Comparison of ENCODE assay signal across 27 cellular contexts in the genomic region with DNA sequence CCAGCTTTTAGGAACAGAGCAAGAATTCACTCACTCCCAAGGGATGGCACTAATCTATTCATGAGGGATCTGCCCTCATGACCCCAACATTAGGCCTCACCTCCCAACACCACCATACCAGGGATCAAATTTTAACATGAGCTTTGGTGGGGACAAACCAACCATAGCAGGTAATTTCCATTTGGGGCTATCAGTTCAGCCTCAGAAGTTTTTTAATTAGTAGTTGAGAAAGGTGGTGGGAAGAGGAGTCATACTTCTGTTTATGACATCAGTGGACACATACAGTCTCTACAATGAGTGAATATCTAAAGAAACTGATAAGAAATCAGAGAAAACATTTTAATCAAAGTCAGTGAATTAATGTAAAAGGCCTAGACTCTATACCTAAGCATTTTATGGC. TPM values are rescaled to one million over a fixed set of nuclear protein-coding genes. Genes with fewer than 3 reads are reported as not detected.
DNase-seq lines count a peak whose midpoint lies in the region; ATAC-seq and TF ChIP-seq lines count a peak whose summit lies in the region.
"Had no signal": no experiment of that assay in that cellular context is flagged by ENCODE, and none has a peak within 500 bp of the region (broad histone marks: within the 10 kb centered on the region; RNA-seq: fewer than 3 reads in every experiment).

No MANE protein-coding gene starts in this region.

- H3K27ac ChIP-seq in endodermal cell (ENCODE audit: low read depth, low read length) = no peak overlapping the region
- no peak overlapping the region for H3K27ac ChIP-seq in dorsolateral prefrontal cortex
- H3K27ac ChIP-seq: C4-2B, colonic mucosa, esophagus muscularis mucosa, foreskin keratinocyte, GM23248, heart right ventricle, prostate gland had no signal

- no peaks in the 10 kb centered on the region for H3K27me3 ChIP-seq in endodermal cell (ENCODE audit: control insufficient read depth, insufficient read depth, low read length, poor library complexity, severe bottlenecking)
- no peaks in the 10 kb centered on the region for H3K27me3 ChIP-seq in dorsolateral prefrontal cortex
- H3K27me3 ChIP-seq: colonic mucosa, esophagus muscularis mucosa, foreskin keratinocyte, heart right ventricle, MG63 had no signal

- ATAC-seq in stimulated activated memory B cell treated with anti-CD40 and anti-IgM and Interleukin-4, amounts not matched to agents 10 μg/mL and 1 μg/mL and 100 μg/mL, for 72 hours = no peak
- ATAC-seq: foreskin keratinocyte, heart right ventricle, sciatic nerve had no signal

- intact Hi-C loops in activated T-helper 1 cell treated with anti-CD3 and anti-CD28 coated beads, Interleukin-12 subunit alpha, Interleukin-12 subunit beta, Interleukin-2, Interleukin-4 antibody, amounts not matched to agents 30 ng/mL and 10 ng/mL and 1 ng/mL, durations not matched to agents 14 hours and 24 hours and 36 hours (cut with micrococcal nuclease) = no loop called here
- intact Hi-C loops in dorsolateral prefrontal cortex (cut with DNase I) = no loop called here

- H3K9me3 Mint-ChIP-seq in activated naive CD4-positive, alpha-beta T cell treated with anti-CD3 and anti-CD28 coated beads, Interleukin-2, amount 50 U/mL, for 24 hours = no peaks in the 10 kb centered on the region
- no peaks in the 10 kb centered on the region for H3K9me3 Mint-ChIP-seq in activated T-helper 1 cell treated with anti-CD3 and anti-CD28 coated beads, Interleukin-12 subunit alpha, Interleukin-12 subunit beta, Interleukin-2, Interleukin-4 antibody, amounts not matched to agents 30 ng/mL and 10 ng/mL and 1 ng/mL, durations not matched to agents 14 hours and 24 hours and 36 hours
- H3K9me3 Mint-ChIP-seq in endodermal cell = no peaks in the 10 kb centered on the region
- no peaks in the 10 kb centered on the region for H3K9me3 Mint-ChIP-seq in stimulated activated memory B cell treated with anti-CD40 and anti-IgM and Interleukin-4, amounts not matched to agents 10 μg/mL and 1 μg/mL and 100 μg/mL, for 72 hours

- H3K4me1 Mint-ChIP-seq in activated naive CD4-positive, alpha-beta T cell treated with anti-CD3 and anti-CD28 coated beads, Interleukin-2, amount 50 U/mL, for 24 hours = peaks cover 10% of the 10 kb centered on the region
- H3K4me1 Mint-ChIP-seq in activated T-helper 1 cell treated with anti-CD3 and anti-CD28 coated beads, Interleukin-12 subunit alpha, Interleukin-12 subunit beta, Interleukin-2, Interleukin-4 antibody, amounts not matched to agents 30 ng/mL and 10 ng/mL and 1 ng/mL, durations not matched to agents 14 hours and 24 hours and 36 hours (ENCODE audit: low read depth) = no peaks in the 10 kb centered on the region
- no peaks in the 10 kb centered on the region for H3K4me1 Mint-ChIP-seq in endodermal cell
- peaks cover 6% of the 10 kb centered on the region for H3K4me1 Mint-ChIP-seq in stimulated activated memory B cell treated with anti-CD40 and anti-IgM and Interleukin-4, amounts not matched to agents 10 μg/mL and 1 μg/mL and 100 μg/mL, for 72 hours

- no peak overlapping the region for H3K4me3 ChIP-seq in endodermal cell (ENCODE audit: low read length)
- no peak overlapping the region for H3K4me3 ChIP-seq in dorsolateral prefrontal cortex
- H3K4me3 ChIP-seq: colonic mucosa, esophagus muscularis mucosa, GM23248, heart right ventricle, MG63, prostate gland had no signal

- no peaks in the 10 kb centered on the region for H3K27me3 Mint-ChIP-seq in activated naive CD4-positive, alpha-beta T cell treated with anti-CD3 and anti-CD28 coated beads, Interleukin-2, amount 50 U/mL, for 24 hours
- no peaks in the 10 kb centered on the region for H3K27me3 Mint-ChIP-seq in activated T-helper 1 cell treated with anti-CD3 and anti-CD28 coated beads, Interleukin-12 subunit alpha, Interleukin-12 subunit beta, Interleukin-2, Interleukin-4 antibody, amounts not matched to agents 30 ng/mL and 10 ng/mL and 1 ng/mL, durations not matched to agents 14 hours and 24 hours and 36 hours (ENCODE audit: insufficient read depth)
- no peaks in the 10 kb centered on the region for H3K27me3 Mint-ChIP-seq in endodermal cell (ENCODE audit: insufficient read depth)
- no peaks in the 10 kb centered on the region for H3K27me3 Mint-ChIP-seq in stimulated activated memory B cell treated with anti-CD40 and anti-IgM and Interleukin-4, amounts not matched to agents 10 μg/mL and 1 μg/mL and 100 μg/mL, for 72 hours

- no peak overlapping the region for H3K4me3 Mint-ChIP-seq in activated naive CD4-positive, alpha-beta T cell treated with anti-CD3 and anti-CD28 coated beads, Interleukin-2, amount 50 U/mL, for 24 hours
- H3K4me3 Mint-ChIP-seq in activated T-helper 1 cell treated with anti-CD3 and anti-CD28 coated beads, Interleukin-12 subunit alpha, Interleukin-12 subunit beta, Interleukin-2, Interleukin-4 antibody, amounts not matched to agents 30 ng/mL and 10 ng/mL and 1 ng/mL, durations not matched to agents 14 hours and 24 hours and 36 hours = no peak overlapping the region
- H3K4me3 Mint-ChIP-seq in endodermal cell = no peak overlapping the region
- no peak overlapping the region for H3K4me3 Mint-ChIP-seq in stimulated activated memory B cell treated with anti-CD40 and anti-IgM and Interleukin-4, amounts not matched to agents 10 μg/mL and 1 μg/mL and 100 μg/mL, for 72 hours

- peaks cover 20% of the 10 kb centered on the region for H3K36me3 Mint-ChIP-seq in activated naive CD4-positive, alpha-beta T cell treated with anti-CD3 and anti-CD28 coated beads, Interleukin-2, amount 50 U/mL, for 24 hours
- peaks cover 37% of the 10 kb centered on the region for H3K36me3 Mint-ChIP-seq in activated T-helper 1 cell treated with anti-CD3 and anti-CD28 coated beads, Interleukin-12 subunit alpha, Interleukin-12 subunit beta, Interleukin-2, Interleukin-4 antibody, amounts not matched to agents 30 ng/mL and 10 ng/mL and 1 ng/mL, durations not matched to agents 14 hours and 24 hours and 36 hours (ENCODE audit: low read depth)
- peaks cover 44% of the 10 kb centered on the region for H3K36me3 Mint-ChIP-seq in endodermal cell (ENCODE audit: low read depth)
- peaks cover 41% of the 10 kb centered on the region for H3K36me3 Mint-ChIP-seq in stimulated activated memory B cell treated with anti-CD40 and anti-IgM and Interleukin-4, amounts not matched to agents 10 μg/mL and 1 μg/mL and 100 μg/mL, for 72 hours

- TF ChIP-seq CTCF in endodermal cell (conservative IDR thresholded peaks at IDR 0.05) (no peak), dorsolateral prefrontal cortex (IDR thresholded peaks at IDR 0.05 in 54 of 56, conservative IDR thresholded peaks at IDR 0.05 in 2 of 56; ENCODE audit: low read depth in 1 of 56, partially characterized antibody in 56 of 56) (no peak)

- no peak overlapping the region for H3K9ac ChIP-seq in endodermal cell (ENCODE audit: extremely low read depth, low read length, poor library complexity, severe bottlenecking)
- H3K9ac ChIP-seq: GM23248 had no signal

- peaks cover 81% of the 10 kb centered on the region for H3K36me3 ChIP-seq in endodermal cell (ENCODE audit: control insufficient read depth, insufficient read depth, low read length)
- H3K36me3 ChIP-seq: prostate gland had no signal

- DNase-seq in activated naive CD4-positive, alpha-beta T cell treated with Interleukin-2 at 50 U/mL for 16 hours = no peak
- no peak for DNase-seq in activated T-helper 1 cell treated with anti-CD3 and anti-CD28 coated beads, Interleukin-12 subunit alpha, Interleukin-12 subunit beta, Interleukin-2, Interleukin-4 antibody, amounts not matched to agents 30 ng/mL and 10 ng/mL and 1 ng/mL, durations not matched to agents 14 hours and 24 hours and 36 hours (ENCODE audit: low spot score)
- DNase-seq in endodermal cell (no peak), dorsolateral prefrontal cortex (no peak), dermis blood vessel endothelial cell (no peak), hepatic stellate cell (ENCODE audit: low spot score) (no peak)
- DNase-seq: activated CD8-positive, alpha-beta memory T cell treated with anti-CD3 and anti-CD28 coated beads, Interleukin-2, amount 50 U/mL, for 4 hours; aorta; colonic mucosa; foreskin keratinocyte; GM23248; heart right ventricle; KG1; mammary epithelial cell; MG63; NCI-H1417; NCI-H2029 treated with DMSO at 0.1 percent for 48 hours; NCI-H226; stimulated activated CD4-positive, alpha-beta T cell treated with anti-CD3 and anti-CD28 coated beads, Interleukin-4, amount 100 ng/mL, for 4 hours; stimulated activated naive CD4-positive, alpha-beta T cell treated with Interleukin-2 at 50 U/mL for 16 hours; SW 1271 had no signal

- no peaks in the 10 kb centered on the region for H3K9me3 ChIP-seq in endodermal cell (ENCODE audit: control insufficient read depth, low read length)
- H3K9me3 ChIP-seq: colonic mucosa, esophagus muscularis mucosa, heart right ventricle, MG63, prostate gland had no signal

- peak overlapping the region; percentile 19 for H3K27ac Mint-ChIP-seq in activated naive CD4-positive, alpha-beta T cell treated with anti-CD3 and anti-CD28 coated beads, Interleukin-2, amount 50 U/mL, for 24 hours
- H3K27ac Mint-ChIP-seq in activated T-helper 1 cell treated with anti-CD3 and anti-CD28 coated beads, Interleukin-12 subunit alpha, Interleukin-12 subunit beta, Interleukin-2, Interleukin-4 antibody, amounts not matched to agents 30 ng/mL and 10 ng/mL and 1 ng/mL, durations not matched to agents 14 hours and 24 hours and 36 hours = peak overlapping the region; percentile 41
- H3K27ac Mint-ChIP-seq in endodermal cell = peak overlapping the region; percentile 52
- H3K27ac Mint-ChIP-seq in stimulated activated memory B cell treated with anti-CD40 and anti-IgM and Interleukin-4, amounts not matched to agents 10 μg/mL and 1 μg/mL and 100 μg/mL, for 72 hours = peak overlapping the region; percentile 53

- no peaks in the 10 kb centered on the region for H3K4me1 ChIP-seq in endodermal cell (ENCODE audit: control insufficient read depth, insufficient read depth, low read length)
- H3K4me1 ChIP-seq: colonic mucosa, esophagus muscularis mucosa, foreskin keratinocyte, heart right ventricle, prostate gland had no signal

RNA-seq across cellular contexts. Expression of a gene that starts 59.6 kb away (rescaled TPM):
- 26.1 and 28.0 TPM in 2 replicates for total RNA-seq in activated T-helper 1 cell treated with anti-CD3 and anti-CD28 coated beads, Interleukin-12 subunit alpha, Interleukin-12 subunit beta, Interleukin-2, Interleukin-4 antibody, amounts not matched to agents 30 ng/mL and 10 ng/mL and 1 ng/mL, durations not matched to agents 14 hours and 24 hours and 36 hours
- total RNA-seq in endodermal cell = 10 to 100 TPM; 14.2 to 16.8 TPM
- 7.2 TPM for polyA plus RNA-seq in endodermal cell (2013, experiment 1 of 2)
- polyA plus RNA-seq in endodermal cell (2013, experiment 2 of 2) = 5.8 TPM
- 1 to 10 TPM; 1.2 to 9.5 (median 2.9) TPM for total RNA-seq in dorsolateral prefrontal cortex
- total RNA-seq in dermis blood vessel endothelial cell = 4.4 and 8.7 TPM in 2 replicates
